In the genomic region with DNA sequence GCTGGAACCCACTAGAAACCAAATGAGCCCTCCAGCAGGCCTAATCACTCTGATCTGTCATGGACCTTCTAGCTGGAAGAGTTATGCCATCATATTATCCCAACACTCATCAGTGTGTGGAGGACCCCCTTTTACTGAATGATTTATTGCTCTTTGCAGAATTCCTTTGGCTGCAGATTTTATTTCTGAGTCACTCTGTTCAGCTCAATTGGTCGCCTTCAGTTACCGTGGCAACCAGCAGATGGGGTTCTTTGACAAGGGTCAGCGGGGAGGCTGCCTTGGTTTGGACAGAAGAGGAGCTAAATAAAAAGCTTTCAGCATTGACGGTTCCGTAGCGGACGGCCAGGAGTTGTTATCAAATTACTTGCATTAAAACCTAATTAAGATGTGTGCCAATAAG, we compare ENCODE assay signal across 8 cellular contexts.
DNase-seq lines count a peak whose midpoint lies in the region; ATAC-seq and TF ChIP-seq lines count a peak whose summit lies in the region.

No MANE protein-coding gene starts in this region.

- no peaks in the 10 kb centered on the region for H3K27me3 ChIP-seq in NT2/D1 (ENCODE audit: insufficient read depth, insufficient read length)

- ATAC-seq in GM18517 (IDR thresholded peaks at IDR 0.05; ENCODE audit: unreplicated experiment) = no peak

- H3K4me1 ChIP-seq in NT2/D1 (ENCODE audit: insufficient read depth, insufficient read length) = peaks cover 2% of the 10 kb centered on the region

- no peaks in the 10 kb centered on the region for H3K36me3 ChIP-seq in NT2/D1 (ENCODE audit: insufficient read depth, insufficient read length, low read length)

- no peaks in the 10 kb centered on the region for H3K9me3 ChIP-seq in NT2/D1 (ENCODE audit: insufficient read depth, low read length)

- no peak overlapping the region for H3K4me3 ChIP-seq in NT2/D1 (ENCODE audit: insufficient read length, low read depth)
- H3K4me3 ChIP-seq in fibroblast of pulmonary artery (replicated peaks; ENCODE audit: low read depth, low read length) = no peak overlapping the region

- DNase-seq in NCI-H1417 (lab: John Stamatoyannopoulos, UW) (peak in 2 of 3 experiments; percentile 39 to 81), NCI-H1417 treated with DMSO at 0.1 percent for 48 hours (lab: John Stamatoyannopoulos, UW) (no peak), NT2/D1 (ENCODE audit: low read depth, low spot score) (peak; percentile 68), fibroblast of pulmonary artery (ENCODE audit: low read depth) (peak; percentile 54), putamen (ENCODE audit: low spot score) (peak; percentile 70), NCI-H1092 treated with DMSO at 0.1 percent for 48 hours (lab: John Stamatoyannopoulos, UW) (no peak), NCI-H2081 treated with DMSO at 0.1 percent for 48 hours (lab: John Stamatoyannopoulos, UW) (no peak)

- H3K9ac ChIP-seq in NT2/D1 (ENCODE audit: insufficient read length, low read depth) = no peak overlapping the region

- TF ChIP-seq CTCF in fibroblast of pulmonary artery (IDR thresholded peaks at IDR 0.05; ENCODE audit: low read length, missing control alignments) = peak; percentile 15

Comparison
In these comparisons a context has a peak if more than half of its experiments do, and no peak if none do; other contexts are left out.
1. DNase-seq: peak in NCI-H1417 (2 of 3), NT2/D1 (single experiment), fibroblast of pulmonary artery (single experiment) and putamen (single experiment); none in NCI-H1417 treated with DMSO at 0.1 percent for 48 hours (single experiment), NCI-H1092 treated with DMSO at 0.1 percent for 48 hours (single experiment) and NCI-H2081 treated with DMSO at 0.1 percent for 48 hours (single experiment).